Comparison of ENCODE assay signal across 8 cellular contexts in the genomic region with DNA sequence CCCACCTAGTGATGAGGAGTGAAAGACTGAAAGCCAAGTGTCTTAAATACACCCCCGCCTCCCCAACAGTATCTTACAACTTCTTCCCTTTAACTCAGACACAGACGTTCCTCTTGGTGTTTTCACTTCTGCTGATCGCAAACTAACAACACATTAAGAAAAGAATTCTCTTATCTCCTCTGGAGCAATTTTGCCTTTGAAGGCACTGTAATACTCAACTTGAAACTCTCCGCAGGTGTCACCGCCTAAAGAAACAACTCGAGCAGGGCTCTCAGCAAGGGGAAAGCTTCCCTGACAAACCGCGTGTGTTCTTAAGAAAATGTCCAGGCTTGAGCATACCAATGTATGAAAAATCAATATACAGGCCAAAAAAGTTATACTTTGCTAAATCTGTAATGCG.
DNase-seq lines count a peak whose midpoint lies in the region; ATAC-seq lines count a peak whose summit lies in the region.

No MANE protein-coding gene starts in this region.

- peak overlapping the region; percentile 1 for H3K4me3 Mint-ChIP-seq in T-helper 1 cell treated with Interleukin-12 subunit alpha and Interleukin-12 subunit beta and Interleukin-4 antibody, amounts not matched to agents 30 μg/mL and 1 μg/mL, for 36 hours

- peaks cover 42% of the 10 kb centered on the region for H3K27me3 Mint-ChIP-seq in T-helper 1 cell treated with Interleukin-12 subunit alpha and Interleukin-12 subunit beta and Interleukin-4 antibody, amounts not matched to agents 30 μg/mL and 1 μg/mL, for 36 hours (ENCODE audit: low read depth)

- peak; percentile 48 for ATAC-seq in HG02588 (IDR thresholded peaks at IDR 0.05; ENCODE audit: unreplicated experiment)
- no peak for ATAC-seq in GM21737 (IDR thresholded peaks at IDR 0.05; ENCODE audit: unreplicated experiment)

- DNase-seq in ELR (ENCODE audit: low read depth) (peak; percentile 42), foreskin melanocyte (peak; percentile 20), pons (ENCODE audit: low spot score) (peak; percentile 64), NCI-H1436 (lab: John Stamatoyannopoulos, UW) (no peak), cerebellar cortex (ENCODE audit: low spot score) (no peak)

- H3K27ac Mint-ChIP-seq in T-helper 1 cell treated with Interleukin-12 subunit alpha and Interleukin-12 subunit beta and Interleukin-4 antibody, amounts not matched to agents 30 μg/mL and 1 μg/mL, for 36 hours: no peak overlapping the region

- H3K4me1 Mint-ChIP-seq in T-helper 1 cell treated with Interleukin-12 subunit alpha and Interleukin-12 subunit beta and Interleukin-4 antibody, amounts not matched to agents 30 μg/mL and 1 μg/mL, for 36 hours (ENCODE audit: low read depth): peaks cover 4% of the 10 kb centered on the region

- H3K36me3 Mint-ChIP-seq in T-helper 1 cell treated with Interleukin-12 subunit alpha and Interleukin-12 subunit beta and Interleukin-4 antibody, amounts not matched to agents 30 μg/mL and 1 μg/mL, for 36 hours (ENCODE audit: low read depth): no peaks in the 10 kb centered on the region

- no peaks in the 10 kb centered on the region for H3K9me3 Mint-ChIP-seq in T-helper 1 cell treated with Interleukin-12 subunit alpha and Interleukin-12 subunit beta and Interleukin-4 antibody, amounts not matched to agents 30 μg/mL and 1 μg/mL, for 36 hours

Comparison
In these comparisons a context has a peak if more than half of its experiments do, and no peak if none do; other contexts are left out.
1. DNase-seq: peak in ELR (single experiment), foreskin melanocyte (single experiment) and pons (single experiment); none in NCI-H1436 (single experiment) and cerebellar cortex (single experiment).